ENCODE assay signal across 26 cellular contexts in the genomic region with DNA sequence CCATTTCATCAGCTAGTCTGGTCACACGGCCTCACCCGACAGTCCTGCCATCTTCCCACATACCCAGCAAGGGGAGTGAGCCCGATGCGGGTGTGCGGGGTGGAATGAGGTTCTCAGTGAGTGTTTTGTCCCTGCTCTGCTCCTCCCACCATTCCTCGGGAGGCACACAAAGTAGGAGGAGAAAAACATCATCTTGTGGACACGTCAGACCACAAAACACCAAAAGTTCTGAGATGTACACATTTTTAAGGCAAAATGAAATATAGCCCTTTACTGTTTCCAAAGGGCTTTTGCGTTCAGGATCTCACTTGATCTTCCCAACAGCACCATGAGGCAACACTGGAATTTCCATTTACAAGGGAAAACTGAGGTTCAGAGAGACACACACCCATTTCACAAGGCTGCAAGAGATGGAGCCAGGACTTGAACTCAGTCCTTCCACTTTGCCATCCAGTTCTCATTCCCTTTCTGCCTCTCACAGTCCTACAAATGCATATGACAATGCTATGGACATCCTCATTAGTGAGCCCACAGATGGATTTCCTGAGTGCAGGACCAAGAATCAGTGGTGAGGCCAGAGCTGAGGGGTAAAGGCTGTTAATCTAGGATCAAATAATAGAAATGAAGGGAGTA.
DNase-seq lines count a peak whose midpoint lies in the region; FAIRE-seq and TF ChIP-seq lines count a peak whose summit lies in the region.
"Had no signal": no experiment of that assay in that cellular context is flagged by ENCODE, and none has a peak within 500 bp of the region (broad histone marks: within the 10 kb centered on the region; RNA-seq: fewer than 3 reads in every experiment).

No MANE protein-coding gene starts in this region.

- H3K27me3 Mint-ChIP-seq in mesothelial cell of epicardium (ENCODE audit: low read depth), result no peaks in the 10 kb centered on the region
- H3K27me3 Mint-ChIP-seq: CD4-positive, CD25-positive, alpha-beta regulatory T cell had no signal

- H3K4me1 Mint-ChIP-seq in mesothelial cell of epicardium, result peaks cover 53% of the 10 kb centered on the region
- H3K4me1 Mint-ChIP-seq: CD4-positive, alpha-beta memory T cell; CD4-positive, CD25-positive, alpha-beta regulatory T cell; CD8-positive, alpha-beta memory T cell had no signal

- H3K27me3 ChIP-seq in neuronal stem cell (ENCODE audit: control insufficient read depth in 3 of 3, insufficient read depth in 3 of 3, low read depth in 1 of 3, low read length in 3 of 3), result no peaks in the 10 kb centered on the region
- H3K27me3 ChIP-seq in prostate gland (replicated peaks; ENCODE audit: insufficient read depth), result no peaks in the 10 kb centered on the region
- H3K27me3 ChIP-seq: BLaER1 had no signal

- H3K79me1 ChIP-seq in neuronal stem cell (ENCODE audit: low read depth, low read length), result no peaks in the 10 kb centered on the region

- peaks cover 0 to 7% of the 10 kb centered on the region in 2 donors for H3K4me1 ChIP-seq in kidney (ENCODE audit: control insufficient read depth in 1 of 2, insufficient read depth in 1 of 2, low read depth in 1 of 2, low read length in 2 of 2)
- peaks cover 0 to 7% of the 10 kb centered on the region in 2 donors for H3K4me1 ChIP-seq in neuronal stem cell (ENCODE audit: control insufficient read depth in 2 of 2, insufficient read depth in 1 of 2, low read depth in 1 of 2, low read length in 2 of 2)
- H3K4me1 ChIP-seq in prostate gland (replicated peaks), result no peaks in the 10 kb centered on the region
- H3K4me1 ChIP-seq: BE2C had no signal

- no peak overlapping the region for H2BK15ac ChIP-seq in neuronal stem cell (ENCODE audit: low read length)

- no peak for TF ChIP-seq CTCF in kidney (IDR thresholded peaks at IDR 0.05; ENCODE audit: borderline replicate concordance, extremely low read depth, insufficient read depth)
- TF ChIP-seq CTCF in mesothelial cell of epicardium (IDR thresholded peaks at IDR 0.05; ENCODE audit: unreplicated experiment), result no peak
- TF ChIP-seq CTCF in prostate gland (IDR thresholded peaks at IDR 0.05), result no peak

- no peak overlapping the region for H3K4me3 ChIP-seq in kidney (ENCODE audit: low read length in 2 of 2)
- no peak overlapping the region for H3K4me3 ChIP-seq in neuronal stem cell (ENCODE audit: low read length in 2 of 2)
- H3K4me3 ChIP-seq in prostate gland, result no peak overlapping the region
- H3K4me3 ChIP-seq: BLaER1 had no signal

- H2AFZ ChIP-seq in neuronal stem cell (ENCODE audit: low read length), result no peak overlapping the region

- no peak overlapping the region for H2BK120ac ChIP-seq in neuronal stem cell (ENCODE audit: low read depth, low read length)

- no peaks in the 10 kb centered on the region for H3K36me3 ChIP-seq in kidney (ENCODE audit: control insufficient read depth in 1 of 2, insufficient read depth in 2 of 2, low read length in 2 of 2)
- no peaks in the 10 kb centered on the region for H3K36me3 ChIP-seq in neuronal stem cell (replicated peaks in 1 of 2; ENCODE audit: control insufficient read depth in 2 of 2, insufficient read depth in 2 of 2, low read length in 2 of 2)
- no peaks in the 10 kb centered on the region for H3K36me3 ChIP-seq in prostate gland
- H3K36me3 ChIP-seq: BE2C, BLaER1 had no signal

- no peak overlapping the region for H3K9ac ChIP-seq in kidney (ENCODE audit: low read length in 2 of 2)
- no peak overlapping the region for H3K9ac ChIP-seq in neuronal stem cell (ENCODE audit: low read depth, low read length, poor library complexity)
- H3K9ac ChIP-seq: BLaER1 had no signal

- WGBS in neuronal stem cell (ENCODE audit: extremely low coverage in 2 of 2, insufficient read length in 2 of 2, insufficient replicate concordance in 1 of 2), 2 donors, result no CpG with 5 or more reads among the region's 8 CpGs
- 92% methylated on average over 8 of the region's 8 CpGs for WGBS in prostate gland

- no peak for TF ChIP-seq POLR2A in prostate gland (IDR thresholded peaks at IDR 0.05)

- peak; percentile 95 for DNase-seq in SK-N-DZ (ENCODE audit: low spot score)
- DNase-seq in kidney, result peak; percentile 45
- no peak for DNase-seq in mesothelial cell of epicardium (ENCODE audit: low spot score in 2 of 2, unreplicated experiment in 2 of 2)
- DNase-seq in neuronal stem cell (ENCODE audit: low spot score), result no peak
- no peak for DNase-seq in prostate gland (ENCODE audit: low spot score)
- DNase-seq in GM03348 (ENCODE audit: low spot score), result no peak
- DNase-seq: 8988T; ACHN; BE2C; C1 segment of cervical spinal cord; CD4-positive, alpha-beta memory T cell; CD4-positive, CD25-positive, alpha-beta regulatory T cell; CD8-positive, alpha-beta memory T cell; COR-L47; DMS 273 treated with DMSO at 0.1 percent for 48 hours; DMS153; DMS53; DMS79; DND-41; EL; GDM1 had no signal

- H2BK5ac ChIP-seq in neuronal stem cell (ENCODE audit: low read length), result no peak overlapping the region

- H3K27ac ChIP-seq in kidney (ENCODE audit: low read depth in 2 of 2, low read length in 2 of 2) (no peak overlapping the region), neuronal stem cell (replicated peaks; ENCODE audit: low read length) (no peak overlapping the region), prostate gland (no peak overlapping the region)
- H3K27ac ChIP-seq: BLaER1 had no signal

- H2AK5ac ChIP-seq in neuronal stem cell (ENCODE audit: low read depth, low read length), result no peak overlapping the region

- H4K91ac ChIP-seq in neuronal stem cell (ENCODE audit: low read depth, low read length, poor library complexity), result no peak overlapping the region

- H3K4me2 ChIP-seq in neuronal stem cell (ENCODE audit: insufficient read depth, low read length, poor library complexity, severe bottlenecking), result no peak overlapping the region
- H3K4me2 ChIP-seq: BLaER1 had no signal

- peak overlapping the region; percentile 93 for H3K27ac Mint-ChIP-seq in mesothelial cell of epicardium
- H3K27ac Mint-ChIP-seq: CD14-positive monocyte; CD4-positive, alpha-beta memory T cell; CD4-positive, CD25-positive, alpha-beta regulatory T cell; CD8-positive, alpha-beta memory T cell had no signal

- no peak overlapping the region for H3K4ac ChIP-seq in neuronal stem cell (ENCODE audit: low read length)

- H3K9me3 Mint-ChIP-seq in mesothelial cell of epicardium, result peaks cover 3% of the 10 kb centered on the region
- H3K9me3 Mint-ChIP-seq: CD4-positive, alpha-beta memory T cell had no signal

- H3K23ac ChIP-seq in neuronal stem cell (ENCODE audit: low read depth, low read length, poor library complexity), result no peak overlapping the region

- no peak overlapping the region for H3K4me3 Mint-ChIP-seq in mesothelial cell of epicardium
- H3K4me3 Mint-ChIP-seq: CD14-positive monocyte; CD4-positive, alpha-beta memory T cell; CD4-positive, CD25-positive, alpha-beta regulatory T cell; CD8-positive, alpha-beta memory T cell had no signal

- no peak overlapping the region for H3K18ac ChIP-seq in neuronal stem cell (ENCODE audit: low read length)

- no peaks in the 10 kb centered on the region for H3K36me3 Mint-ChIP-seq in mesothelial cell of epicardium
- H3K36me3 Mint-ChIP-seq: CD14-positive monocyte; CD4-positive, alpha-beta memory T cell; CD4-positive, CD25-positive, alpha-beta regulatory T cell; CD8-positive, alpha-beta memory T cell had no signal

- H2BK12ac ChIP-seq in neuronal stem cell (ENCODE audit: low read length), result no peak overlapping the region

- intact Hi-C loops in kidney (cut with DNase I) (no loop called here), prostate gland (cut with DNase I) (no loop called here)

- H3K9me3 ChIP-seq in kidney (ENCODE audit: control insufficient read depth in 1 of 2, low read length in 2 of 2), result no peaks in the 10 kb centered on the region
- no peaks in the 10 kb centered on the region for H3K9me3 ChIP-seq in neuronal stem cell (replicated peaks in 1 of 2; ENCODE audit: control insufficient read depth in 2 of 2, insufficient read depth in 1 of 2, low read depth in 1 of 2, low read length in 2 of 2)
- no peaks in the 10 kb centered on the region for H3K9me3 ChIP-seq in prostate gland
- H3K9me3 ChIP-seq: BE2C, BLaER1 had no signal

- H4K8ac ChIP-seq in neuronal stem cell (ENCODE audit: low read depth, low read length), result no peak overlapping the region

- H3K14ac ChIP-seq in neuronal stem cell (ENCODE audit: low read length), result no peak overlapping the region

- no peak for FAIRE-seq in kidney (lab: Jason Lieb, UNC)
- FAIRE-seq: A204.1, GM12891, GM19239 had no signal

Comparison
In these comparisons a context has a peak if more than half of its experiments do, and no peak if none do; other contexts are left out.
1. DNase-seq: peak in SK-N-DZ (single experiment) and kidney (single experiment); none in mesothelial cell of epicardium (0 of 2), neuronal stem cell (single experiment), prostate gland (single experiment) and GM03348 (single experiment).